ENCODE assay signal across 8 cellular contexts in genomic region chr1:40388456-40389233, GRCh38. TPM values are rescaled to one million over a fixed set of nuclear protein-coding genes. Genes with fewer than 3 reads are reported as not detected.
DNase-seq lines count a peak whose midpoint lies in the region; ATAC-seq and TF ChIP-seq lines count a peak whose summit lies in the region.
"Not testable (repeated sequence)": the region's sequence is repeated elsewhere in the genome, so short reads cannot be mapped to it uniquely, and the experiment has no call there.

No MANE protein-coding gene starts in this region.

- H3K27me3 Mint-ChIP-seq in IgD-negative memory B cell; activated T-helper 17 cell treated with anti-CD3 and anti-CD28 coated beads, Interleukin-2, amount 50 U/mL, for 72 hours; naive thymus-derived CD4-positive, alpha-beta T cell; stimulated activated memory B cell treated with anti-CD40 and anti-IgM and Interleukin-4, amounts not matched to agents 10 μg/mL and 1 μg/mL and 100 μg/mL, for 72 hours: not testable (repeated sequence)

- peak overlapping the region; percentile 89 to 94 (median 94) for H3K27ac Mint-ChIP-seq in IgD-negative memory B cell
- peak overlapping the region; percentile 90 for H3K27ac Mint-ChIP-seq in activated T-helper 17 cell treated with anti-CD3 and anti-CD28 coated beads, Interleukin-2, amount 50 U/mL, for 72 hours
- H3K27ac Mint-ChIP-seq in naive thymus-derived CD4-positive, alpha-beta T cell: peak overlapping the region; percentile 88 to 100 (median 98)
- peak overlapping the region; percentile 98 for H3K27ac Mint-ChIP-seq in stimulated activated memory B cell treated with anti-CD40 and anti-IgM and Interleukin-4, amounts not matched to agents 10 μg/mL and 1 μg/mL and 100 μg/mL, for 72 hours

- 95% methylated on average over 28 of the region's 28 CpGs for WGBS in hepatocyte (ENCODE audit: low lambda C conversion rate, missing lambda C conversion rate)

- peak; percentile 40 for DNase-seq in activated CD4-positive, alpha-beta T cell treated with anti-CD3 and anti-CD28 coated beads for 48 hours
- DNase-seq in caudate nucleus (lab: John Stamatoyannopoulos, UW); hepatocyte (ENCODE audit: low spot score); vagina (ENCODE audit: extremely low spot score in 2 of 2): not testable (repeated sequence)
- peak in 4 of 9 donors; percentile 27 to 60 (median 50) for DNase-seq in naive thymus-derived CD4-positive, alpha-beta T cell

- H3K27ac ChIP-seq in caudate nucleus (ENCODE audit: low read depth, low read length) (peak overlapping the region; percentile 88), hepatocyte (peak overlapping the region; percentile 77), vagina (peak overlapping the region; percentile 69)
- H3K27ac ChIP-seq in naive thymus-derived CD4-positive, alpha-beta T cell (ENCODE audit: low read depth, low read length): peak overlapping the region; percentile 99

- peaks cover 52 to 77% (median 69%) of the 10 kb centered on the region in 3 donors for H3K4me1 Mint-ChIP-seq in IgD-negative memory B cell
- H3K4me1 Mint-ChIP-seq in activated T-helper 17 cell treated with anti-CD3 and anti-CD28 coated beads, Interleukin-2, amount 50 U/mL, for 72 hours: peaks cover 70% of the 10 kb centered on the region
- H3K4me1 Mint-ChIP-seq in naive thymus-derived CD4-positive, alpha-beta T cell: peaks cover 64 to 92% (median 85%) of the 10 kb centered on the region in 7 donors
- H3K4me1 Mint-ChIP-seq in stimulated activated memory B cell treated with anti-CD40 and anti-IgM and Interleukin-4, amounts not matched to agents 10 μg/mL and 1 μg/mL and 100 μg/mL, for 72 hours: peaks cover 91% of the 10 kb centered on the region

- H4K20me1 ChIP-seq in hepatocyte (ENCODE audit: insufficient read depth, poor library complexity, severe bottlenecking): not testable (repeated sequence)

- CTCF ChIA-PET in naive thymus-derived CD4-positive, alpha-beta T cell (lab: Charles Lee): interaction anchor here (0.8 to 3.3 kb wide), 7 partner anchors 9 to 47 kb away, joined by 3 to 16 read pairs (median 4); no protein-coding TSS in a partner anchor

- not testable (repeated sequence) for TF ChIP-seq CTCF in hepatocyte (IDR thresholded peaks at IDR 0.05; ENCODE audit: poor library complexity); vagina (IDR thresholded peaks at IDR 0.05)

- H3K36me3 Mint-ChIP-seq in IgD-negative memory B cell: not testable (repeated sequence)
- peaks cover 94% of the 10 kb centered on the region for H3K36me3 Mint-ChIP-seq in activated T-helper 17 cell treated with anti-CD3 and anti-CD28 coated beads, Interleukin-2, amount 50 U/mL, for 72 hours (ENCODE audit: low read depth)
- peaks cover 5 to 38% (median 29%) of the 10 kb centered on the region in 5 donors for H3K36me3 Mint-ChIP-seq in naive thymus-derived CD4-positive, alpha-beta T cell
- H3K36me3 Mint-ChIP-seq in stimulated activated memory B cell treated with anti-CD40 and anti-IgM and Interleukin-4, amounts not matched to agents 10 μg/mL and 1 μg/mL and 100 μg/mL, for 72 hours: peaks cover 31% of the 10 kb centered on the region

- H3K4me2 ChIP-seq in hepatocyte: not testable (repeated sequence)

- POLR2A ChIA-PET in naive thymus-derived CD4-positive, alpha-beta T cell (lab: Charles Lee): interaction anchor here (0.8 to 16.0 kb wide), 5 partner anchors 10 to 227 kb away, joined by 3 to 408 read pairs (median 3); partner anchors contain the start of gene SMAP2

- H3K9me3 ChIP-seq in hepatocyte (ENCODE audit: low read depth); naive thymus-derived CD4-positive, alpha-beta T cell (ENCODE audit: control insufficient read depth in 2 of 3, low read length in 3 of 3); vagina: not testable (repeated sequence)

- peak overlapping the region; percentile 68 to 92 (median 76) for H3K4me3 Mint-ChIP-seq in IgD-negative memory B cell
- peak overlapping the region; percentile 86 for H3K4me3 Mint-ChIP-seq in activated T-helper 17 cell treated with anti-CD3 and anti-CD28 coated beads, Interleukin-2, amount 50 U/mL, for 72 hours
- H3K4me3 Mint-ChIP-seq in naive thymus-derived CD4-positive, alpha-beta T cell: peak overlapping the region; percentile 73 to 94 (median 92)
- H3K4me3 Mint-ChIP-seq in stimulated activated memory B cell treated with anti-CD40 and anti-IgM and Interleukin-4, amounts not matched to agents 10 μg/mL and 1 μg/mL and 100 μg/mL, for 72 hours: peak overlapping the region; percentile 70

- not testable (repeated sequence) for H3K27me3 ChIP-seq in hepatocyte; naive thymus-derived CD4-positive, alpha-beta T cell (ENCODE audit: control insufficient read depth in 2 of 2, insufficient read depth in 2 of 2, low read length in 2 of 2); vagina

- H3K4me3 ChIP-seq in hepatocyte: not testable (repeated sequence)
- peak overlapping the region; percentile 45 for H3K4me3 ChIP-seq in naive thymus-derived CD4-positive, alpha-beta T cell (ENCODE audit: low read length)
- peak overlapping the region in 1 of 2 donors; percentile 17 for H3K4me3 ChIP-seq in vagina

- not testable (repeated sequence) for TF ChIP-seq POLR2A in vagina (IDR thresholded peaks at IDR 0.05)

- not testable (repeated sequence) for H3K9me3 Mint-ChIP-seq in IgD-negative memory B cell; activated T-helper 17 cell treated with anti-CD3 and anti-CD28 coated beads, Interleukin-2, amount 50 U/mL, for 72 hours; naive thymus-derived CD4-positive, alpha-beta T cell; stimulated activated memory B cell treated with anti-CD40 and anti-IgM and Interleukin-4, amounts not matched to agents 10 μg/mL and 1 μg/mL and 100 μg/mL, for 72 hours

- peaks cover 54% of the 10 kb centered on the region for H3K4me1 ChIP-seq in hepatocyte (ENCODE audit: insufficient read depth)
- H3K4me1 ChIP-seq in naive thymus-derived CD4-positive, alpha-beta T cell (ENCODE audit: control insufficient read depth in 2 of 2, insufficient read depth in 2 of 2, low read length in 2 of 2): peaks cover 85 to 87% of the 10 kb centered on the region in 2 donors
- peaks cover 83% of the 10 kb centered on the region for H3K4me1 ChIP-seq in vagina

- not testable (repeated sequence) for H2AFZ ChIP-seq in hepatocyte

- not testable (repeated sequence) for H3K36me3 ChIP-seq in hepatocyte (replicated peaks; ENCODE audit: insufficient read depth, low read depth); naive thymus-derived CD4-positive, alpha-beta T cell (ENCODE audit: control insufficient read depth in 2 of 3, insufficient read depth in 3 of 3, low read length in 3 of 3); vagina

- not testable (repeated sequence) for ATAC-seq in activated T-helper 17 cell treated with anti-CD3 and anti-CD28 coated beads, Interleukin-2, amount 50 U/mL, for 72 hours (replicated peaks); naive thymus-derived CD4-positive, alpha-beta T cell; stimulated activated memory B cell treated with anti-CD40 and anti-IgM and Interleukin-4, amounts not matched to agents 10 μg/mL and 1 μg/mL and 100 μg/mL, for 72 hours

- intact Hi-C loops in naive thymus-derived CD4-positive, alpha-beta T cell (cut with micrococcal nuclease): loop anchor here (1.0 to 5.0 kb wide), 6 partner anchors 9 to 346 kb away; partner anchors contain the start of genes CAP1 (in 1 of the 2), COL9A2 (in 1 of the 2), NFYC (in 1 of the 2) and RLF (in 1 of the 2)
- intact Hi-C loops in vagina (cut with DNase I): not testable (repeated sequence)

- H3K9me2 ChIP-seq in hepatocyte (replicated peaks; ENCODE audit: insufficient read depth): not testable (repeated sequence)

- peaks cover 65% of the 10 kb centered on the region for H3K79me2 ChIP-seq in hepatocyte

RNA-seq across cellular contexts. Expression of gene SMAP2, which starts 15.1 kb away (rescaled TPM):
- polyA plus RNA-seq in IgD-negative memory B cell: 624 TPM
- total RNA-seq in activated T-helper 17 cell treated with anti-CD3 and anti-CD28 coated beads, Interleukin-2, amount 50 U/mL, for 72 hours: 100 to 1,000 TPM; 219 to 280 TPM
- 23.1 and 23.9 TPM in 2 replicates for total RNA-seq in hepatocyte
- 22.9 and 25.0 TPM in 2 replicates for polyA plus RNA-seq in hepatocyte
- total RNA-seq in naive thymus-derived CD4-positive, alpha-beta T cell: 100 to 1,000 TPM; 144 to 210 (median 187) TPM
- 100 to 1,000 TPM; 226 to 542 TPM for polyA plus RNA-seq in naive thymus-derived CD4-positive, alpha-beta T cell
- 24.8 TPM for total RNA-seq in vagina
